ENCODE assay signal across 1 cellular context in genomic region chr19:47123406-47123805, GRCh38.
TF ChIP-seq lines count a peak whose summit lies in the region.

No MANE protein-coding gene starts in this region.

TF ChIP-seq in IMR-90, 13 proteins besides CTCF, POLR2A, EP300 and RAD21 (continued from another document):
- no peak for TF ChIP-seq MAZ (IDR thresholded peaks at IDR 0.05; ENCODE audit: borderline replicate concordance, low read depth, low read length)
- no peak for TF ChIP-seq FOS (IDR thresholded peaks at IDR 0.05; ENCODE audit: low read depth, low read length)
